In the genomic region with DNA sequence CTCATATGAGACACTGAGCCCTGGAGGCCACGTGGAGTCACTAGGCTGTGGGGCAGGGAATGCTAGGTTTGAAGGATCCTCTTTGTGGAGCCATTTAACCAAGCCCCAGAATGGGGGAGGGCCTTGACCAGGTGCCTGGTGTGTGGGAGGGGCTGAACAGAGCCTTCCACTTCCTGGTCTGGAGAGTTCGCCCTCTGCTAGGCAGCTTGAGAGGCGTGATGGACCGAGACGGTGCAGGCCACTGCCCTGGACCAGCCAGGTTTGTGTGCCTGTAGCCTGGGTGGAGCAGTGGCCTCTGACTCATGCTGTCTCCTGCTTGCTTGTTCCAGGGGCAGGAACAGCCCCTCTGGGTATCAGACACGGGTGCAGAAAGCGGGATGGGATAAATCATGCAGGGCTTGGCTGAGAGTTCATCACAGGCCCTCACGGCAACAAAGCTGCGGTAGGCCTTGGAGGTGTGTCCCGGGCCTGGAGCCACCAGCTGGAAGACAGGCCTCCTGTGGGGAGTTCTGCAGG, we compare ENCODE assay signal across 2 cellular contexts.
TF ChIP-seq lines count a peak whose summit lies in the region.

No MANE protein-coding gene starts in this region.

TF ChIP-seq in SK-N-SH, 30 proteins besides CTCF, POLR2A, EP300 and RAD21 (continued from another document):
- TF ChIP-seq, protein P1, sequence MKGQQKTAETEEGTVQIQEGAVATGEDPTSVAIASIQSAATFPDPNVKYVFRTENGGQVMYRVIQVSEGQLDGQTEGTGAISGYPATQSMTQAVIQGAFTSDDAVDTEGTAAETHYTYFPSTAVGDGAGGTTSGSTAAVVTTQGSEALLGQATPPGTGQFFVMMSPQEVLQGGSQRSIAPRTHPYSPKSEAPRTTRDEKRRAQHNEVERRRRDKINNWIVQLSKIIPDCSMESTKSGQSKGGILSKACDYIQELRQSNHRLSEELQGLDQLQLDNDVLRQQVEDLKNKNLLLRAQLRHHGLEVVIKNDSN (IDR thresholded peaks at IDR 0.05; ENCODE audit: borderline replicate concordance, low read depth): no peak
- no peak for TF ChIP-seq TCF12 (IDR thresholded peaks at IDR 0.05)
- no peak for TF ChIP-seq TEAD4 (IDR thresholded peaks at IDR 0.05; ENCODE audit: borderline replicate concordance, insufficient read depth)
- TF ChIP-seq FOXM1 (IDR thresholded peaks at IDR 0.05; ENCODE audit: low read depth): no peak
- no peak for TF ChIP-seq FOSL2 (IDR thresholded peaks at IDR 0.05; ENCODE audit: borderline replicate concordance, low read depth)
- TF ChIP-seq, protein P2, sequence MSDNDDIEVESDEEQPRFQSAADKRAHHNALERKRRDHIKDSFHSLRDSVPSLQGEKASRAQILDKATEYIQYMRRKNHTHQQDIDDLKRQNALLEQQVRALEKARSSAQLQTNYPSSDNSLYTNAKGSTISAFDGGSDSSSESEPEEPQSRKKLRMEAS (IDR thresholded peaks at IDR 0.05; ENCODE audit: low read depth): no peak

TF ChIP-seq in SK-N-SH treated with all-trans-retinoic acid at 6 μM for 48 hours, 23 proteins besides CTCF, POLR2A, EP300 and RAD21 (continued from another document):
- TF ChIP-seq, protein P3, sequence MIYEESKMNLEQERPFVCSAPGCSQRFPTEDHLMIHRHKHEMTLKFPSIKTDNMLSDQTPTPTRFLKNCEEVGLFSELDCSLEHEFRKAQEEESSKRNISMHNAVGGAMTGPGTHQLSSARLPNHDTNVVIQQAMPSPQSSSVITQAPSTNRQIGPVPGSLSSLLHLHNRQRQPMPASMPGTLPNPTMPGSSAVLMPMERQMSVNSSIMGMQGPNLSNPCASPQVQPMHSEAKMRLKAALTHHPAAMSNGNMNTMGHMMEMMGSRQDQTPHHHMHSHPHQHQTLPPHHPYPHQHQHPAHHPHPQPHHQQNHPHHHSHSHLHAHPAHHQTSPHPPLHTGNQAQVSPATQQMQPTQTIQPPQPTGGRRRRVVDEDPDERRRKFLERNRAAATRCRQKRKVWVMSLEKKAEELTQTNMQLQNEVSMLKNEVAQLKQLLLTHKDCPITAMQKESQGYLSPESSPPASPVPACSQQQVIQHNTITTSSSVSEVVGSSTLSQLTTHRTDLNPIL (CRISPR knock-in tag; IDR thresholded peaks at IDR 0.05; ENCODE audit: low read depth): no peak
- no peak for TF ChIP-seq ZNF565 (CRISPR knock-in tag; conservative IDR thresholded peaks at IDR 0.05; ENCODE audit: low read depth)
- TF ChIP-seq, protein P4, sequence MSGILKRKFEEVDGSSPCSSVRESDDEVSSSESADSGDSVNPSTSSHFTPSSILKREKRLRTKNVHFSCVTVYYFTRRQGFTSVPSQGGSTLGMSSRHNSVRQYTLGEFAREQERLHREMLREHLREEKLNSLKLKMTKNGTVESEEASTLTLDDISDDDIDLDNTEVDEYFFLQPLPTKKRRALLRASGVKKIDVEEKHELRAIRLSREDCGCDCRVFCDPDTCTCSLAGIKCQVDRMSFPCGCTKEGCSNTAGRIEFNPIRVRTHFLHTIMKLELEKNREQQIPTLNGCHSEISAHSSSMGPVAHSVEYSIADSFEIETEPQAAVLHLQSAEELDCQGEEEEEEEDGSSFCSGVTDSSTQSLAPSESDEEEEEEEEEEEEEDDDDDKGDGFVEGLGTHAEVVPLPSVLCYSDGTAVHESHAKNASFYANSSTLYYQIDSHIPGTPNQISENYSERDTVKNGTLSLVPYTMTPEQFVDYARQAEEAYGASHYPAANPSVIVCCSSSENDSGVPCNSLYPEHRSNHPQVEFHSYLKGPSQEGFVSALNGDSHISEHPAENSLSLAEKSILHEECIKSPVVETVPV (CRISPR knock-in tag; IDR thresholded peaks at IDR 0.05): no peak
- no peak for TF ChIP-seq ZFP3 (CRISPR knock-in tag; IDR thresholded peaks at IDR 0.05)
- TF ChIP-seq PPARA (CRISPR knock-in tag; IDR thresholded peaks at IDR 0.05; ENCODE audit: borderline replicate concordance): no peak
- TF ChIP-seq ZNF8 (CRISPR knock-in tag; IDR thresholded peaks at IDR 0.05): no peak
- TF ChIP-seq TOX (CRISPR knock-in tag; IDR thresholded peaks at IDR 0.05; ENCODE audit: borderline replicate concordance): no peak
- TF ChIP-seq SNAI2 (CRISPR knock-in tag; IDR thresholded peaks at IDR 0.05): no peak
- no peak for TF ChIP-seq ZNF70 (CRISPR knock-in tag; IDR thresholded peaks at IDR 0.05)
- TF ChIP-seq TCF4 (CRISPR knock-in tag; IDR thresholded peaks at IDR 0.05; ENCODE audit: borderline replicate concordance): no peak
- TF ChIP-seq ARNTL (CRISPR knock-in tag; IDR thresholded peaks at IDR 0.05; ENCODE audit: borderline replicate concordance, low read depth): no peak
- no peak for TF ChIP-seq GLIS3 (CRISPR knock-in tag; IDR thresholded peaks at IDR 0.05)
- no peak for TF ChIP-seq BACH2 (CRISPR knock-in tag; IDR thresholded peaks at IDR 0.05; ENCODE audit: borderline replicate concordance)
- TF ChIP-seq ISL1 (CRISPR knock-in tag; IDR thresholded peaks at IDR 0.05): no peak
- TF ChIP-seq, protein P5, sequence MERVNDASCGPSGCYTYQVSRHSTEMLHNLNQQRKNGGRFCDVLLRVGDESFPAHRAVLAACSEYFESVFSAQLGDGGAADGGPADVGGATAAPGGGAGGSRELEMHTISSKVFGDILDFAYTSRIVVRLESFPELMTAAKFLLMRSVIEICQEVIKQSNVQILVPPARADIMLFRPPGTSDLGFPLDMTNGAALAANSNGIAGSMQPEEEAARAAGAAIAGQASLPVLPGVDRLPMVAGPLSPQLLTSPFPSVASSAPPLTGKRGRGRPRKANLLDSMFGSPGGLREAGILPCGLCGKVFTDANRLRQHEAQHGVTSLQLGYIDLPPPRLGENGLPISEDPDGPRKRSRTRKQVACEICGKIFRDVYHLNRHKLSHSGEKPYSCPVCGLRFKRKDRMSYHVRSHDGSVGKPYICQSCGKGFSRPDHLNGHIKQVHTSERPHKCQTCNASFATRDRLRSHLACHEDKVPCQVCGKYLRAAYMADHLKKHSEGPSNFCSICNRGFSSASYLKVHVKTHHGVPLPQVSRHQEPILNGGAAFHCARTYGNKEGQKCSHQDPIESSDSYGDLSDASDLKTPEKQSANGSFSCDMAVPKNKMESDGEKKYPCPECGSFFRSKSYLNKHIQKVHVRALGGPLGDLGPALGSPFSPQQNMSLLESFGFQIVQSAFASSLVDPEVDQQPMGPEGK (CRISPR knock-in tag; IDR thresholded peaks at IDR 0.05; ENCODE audit: borderline replicate concordance): no peak
